ENCODE assay signal across 16 cellular contexts in the genomic region with DNA sequence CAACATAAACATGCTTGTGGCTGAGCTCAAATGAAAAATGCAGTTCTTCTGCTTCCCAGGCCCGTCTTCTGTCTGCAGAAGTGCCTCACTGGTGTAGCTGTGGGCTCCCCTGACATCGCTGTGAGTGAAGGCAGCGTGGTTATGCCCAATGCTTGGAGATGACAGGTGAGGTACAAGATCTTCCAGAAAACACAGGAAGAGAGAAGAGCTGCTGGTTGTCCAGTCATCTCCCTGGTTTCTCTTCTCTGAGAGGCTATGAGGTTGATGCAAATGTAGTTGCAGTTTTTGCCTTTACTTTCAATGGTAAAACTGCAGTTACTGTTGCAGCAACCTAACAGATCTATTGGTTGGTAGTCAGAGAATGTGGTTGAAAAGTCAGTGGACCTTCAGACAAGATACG.
"Had no signal": no experiment of that assay in that cellular context is flagged by ENCODE, and none has a peak within 500 bp of the region (broad histone marks: within the 10 kb centered on the region; RNA-seq: fewer than 3 reads in every experiment).

No MANE protein-coding gene starts in this region.

- H3K27ac Mint-ChIP-seq: activated B cell treated with CpG ODN at 0.5 μM for 24 hours; activated naive CD8-positive, alpha-beta T cell; dendritic cell treated with granulocyte-macrophage colony-stimulating factor and Interleukin-4, amounts not matched to agents 40 ng/mL and 50 ng/mL, for 4 days; nephron; progenitor cell of endocrine pancreas; stimulated activated naive CD8-positive, alpha-beta T cell treated with anti-CD3 and anti-CD28 coated beads, Interleukin-15, Interleukin-2, amounts not matched to agents 100 ng/mL and 50 ng/mL, for 24 hours; T-helper 1 cell treated with Interleukin-12 subunit alpha and Interleukin-12 subunit beta and Interleukin-4 antibody, amounts not matched to agents 30 μg/mL and 1 μg/mL, for 36 hours had no signal

- H3K27me3 ChIP-seq: brain microvascular endothelial cell, testis had no signal

- ATAC-seq: right cardiac atrium, SK-N-SH treated with all-trans-retinoic acid at 6 μM for 48 hours had no signal

- H3K27me3 Mint-ChIP-seq: activated naive CD8-positive, alpha-beta T cell; stimulated activated naive CD8-positive, alpha-beta T cell treated with anti-CD3 and anti-CD28 coated beads, Interleukin-15, Interleukin-2, amounts not matched to agents 100 ng/mL and 50 ng/mL, for 24 hours had no signal

- H3K36me3 ChIP-seq: brain microvascular endothelial cell had no signal

- H3K4me3 ChIP-seq: testis had no signal

- H3K9me3 ChIP-seq: testis had no signal

- H3K4me1 Mint-ChIP-seq: activated B cell treated with CpG ODN at 0.5 μM for 24 hours, nephron had no signal

- H3K27ac ChIP-seq: brain microvascular endothelial cell, testis had no signal

- DNase-seq: activated B cell treated with CpG ODN at 0.5 μM for 24 hours, amygdala, brain microvascular endothelial cell, cerebellar nuclear complex, mesendoderm, occipital lobe, right cardiac atrium, small intestine, testis had no signal

- H3K4me3 Mint-ChIP-seq: activated B cell treated with CpG ODN at 0.5 μM for 24 hours; activated naive CD8-positive, alpha-beta T cell; dendritic cell treated with granulocyte-macrophage colony-stimulating factor and Interleukin-4, amounts not matched to agents 40 ng/mL and 50 ng/mL, for 4 days; nephron; stimulated activated naive CD8-positive, alpha-beta T cell treated with anti-CD3 and anti-CD28 coated beads, Interleukin-15, Interleukin-2, amounts not matched to agents 100 ng/mL and 50 ng/mL, for 24 hours; T-helper 1 cell treated with Interleukin-12 subunit alpha and Interleukin-12 subunit beta and Interleukin-4 antibody, amounts not matched to agents 30 μg/mL and 1 μg/mL, for 36 hours had no signal

- H3K36me3 Mint-ChIP-seq: activated naive CD8-positive, alpha-beta T cell had no signal

- H3K4me1 ChIP-seq: testis had no signal

- H3K9me3 Mint-ChIP-seq: activated B cell treated with CpG ODN at 0.5 μM for 24 hours; dendritic cell treated with granulocyte-macrophage colony-stimulating factor and Interleukin-4, amounts not matched to agents 40 ng/mL and 50 ng/mL, for 4 days; nephron; stimulated activated naive CD8-positive, alpha-beta T cell treated with anti-CD3 and anti-CD28 coated beads, Interleukin-15, Interleukin-2, amounts not matched to agents 100 ng/mL and 50 ng/mL, for 24 hours had no signal
